Comparison of ENCODE assay signal across 8 cellular contexts in the genomic region with DNA sequence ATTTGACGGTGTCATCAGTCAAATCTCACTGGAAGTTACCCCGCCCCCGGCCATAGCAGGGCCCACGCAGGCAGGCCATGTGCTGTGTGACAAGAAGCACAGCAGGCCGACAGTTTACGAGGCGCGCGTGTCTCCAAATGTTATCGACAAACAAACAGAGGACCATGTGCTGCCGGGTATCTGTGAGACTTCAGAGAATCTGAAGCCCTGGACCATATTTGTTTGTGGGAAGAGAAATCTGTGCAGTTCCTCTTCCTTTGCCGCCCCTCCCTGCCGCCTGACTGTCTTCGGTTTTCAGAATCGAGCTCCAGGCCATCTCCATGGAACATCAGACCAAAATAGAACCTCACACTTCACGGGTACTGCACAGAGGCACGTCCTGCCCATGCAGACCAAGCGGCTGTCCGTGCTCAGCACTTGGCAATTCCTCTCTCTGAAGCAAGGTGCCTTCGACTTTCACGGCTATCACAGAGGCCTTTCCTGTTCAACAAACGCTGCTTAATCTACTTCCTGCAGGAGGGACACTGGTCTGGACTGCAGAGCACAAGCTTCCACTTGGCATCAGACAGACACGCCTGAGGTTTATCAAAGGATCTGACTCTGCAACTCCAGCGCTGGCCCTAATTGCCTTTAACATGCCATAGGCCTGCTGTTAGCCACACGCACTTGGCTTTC.
A peak's percentile ranks its signal among the peaks of the same experiment; 100 is the strongest.
DNase-seq lines count a peak whose midpoint lies in the region; ATAC-seq and TF ChIP-seq lines count a peak whose summit lies in the region.

No MANE protein-coding gene starts in this region.

- H3F3A ChIP-seq in neural progenitor cell (ENCODE audit: low read depth), result peaks cover 6% of the 10 kb centered on the region

- H3K27ac Mint-ChIP-seq in stimulated activated naive CD8-positive, alpha-beta T cell treated with anti-CD3 and anti-CD28 coated beads, Interleukin-15, Interleukin-2, amounts not matched to agents 100 ng/mL and 50 ng/mL, for 24 hours, result peak overlapping the region; percentile 3
- peak overlapping the region; percentile 78 for H3K27ac Mint-ChIP-seq in neural progenitor cell

- DNase-seq in stimulated activated naive CD8-positive, alpha-beta T cell treated with anti-CD3 and anti-CD28 coated beads, Interleukin-15, Interleukin-2, amounts not matched to agents 100 U/mL and 50 U/mL, for 24 hours, result no peak
- DNase-seq in effector memory CD4-positive, alpha-beta T cell, result no peak
- DNase-seq in neural progenitor cell (ENCODE audit: low spot score), result peak; percentile 6
- DNase-seq in MV-4-11 (lab: John Stamatoyannopoulos, UW), result no peak
- no peak for DNase-seq in DMS 273 (lab: John Stamatoyannopoulos, UW; ENCODE audit: unreplicated experiment)
- DNase-seq in NCI-H226, result no peak

- no peak overlapping the region for H3K9ac ChIP-seq in neural progenitor cell

- ATAC-seq in stimulated activated naive CD8-positive, alpha-beta T cell treated with anti-CD3 and anti-CD28 coated beads, Interleukin-15, Interleukin-2, amounts not matched to agents 100 U/mL and 50 U/mL, for 24 hours, result no peak
- ATAC-seq in GM21390 (IDR thresholded peaks at IDR 0.05; ENCODE audit: unreplicated experiment), result no peak

- H3K4me3 Mint-ChIP-seq in stimulated activated naive CD8-positive, alpha-beta T cell treated with anti-CD3 and anti-CD28 coated beads, Interleukin-15, Interleukin-2, amounts not matched to agents 100 ng/mL and 50 ng/mL, for 24 hours, result peak overlapping the region; percentile 7
- H3K4me3 Mint-ChIP-seq in neural progenitor cell, result no peak overlapping the region

- H3K79me2 ChIP-seq in neural progenitor cell (ENCODE audit: low read depth), result no peaks in the 10 kb centered on the region

- no peaks in the 10 kb centered on the region for H3K9me3 Mint-ChIP-seq in stimulated activated naive CD8-positive, alpha-beta T cell treated with anti-CD3 and anti-CD28 coated beads, Interleukin-15, Interleukin-2, amounts not matched to agents 100 ng/mL and 50 ng/mL, for 24 hours
- no peaks in the 10 kb centered on the region for H3K9me3 Mint-ChIP-seq in neural progenitor cell

- no peaks in the 10 kb centered on the region for H3K27me3 ChIP-seq in effector memory CD4-positive, alpha-beta T cell (replicated peaks; ENCODE audit: control insufficient read depth, insufficient read depth, low read length, poor library complexity, severe bottlenecking)
- no peaks in the 10 kb centered on the region for H3K27me3 ChIP-seq in neural progenitor cell

- peak overlapping the region; percentile 52 for H3K27ac ChIP-seq in effector memory CD4-positive, alpha-beta T cell (ENCODE audit: insufficient read depth, low read length, poor library complexity, severe bottlenecking)
- no peak overlapping the region for H3K27ac ChIP-seq in neural progenitor cell

- no peak overlapping the region for H3K4me2 ChIP-seq in neural progenitor cell

- no peak for TF ChIP-seq CTCF in neural progenitor cell (IDR thresholded peaks at IDR 0.05)

- H3K4me3 ChIP-seq in effector memory CD4-positive, alpha-beta T cell (ENCODE audit: insufficient read depth, low read depth, low read length, poor library complexity, severe bottlenecking), result no peak overlapping the region
- H3K4me3 ChIP-seq in neural progenitor cell, result no peak overlapping the region

- H3K9me3 ChIP-seq in effector memory CD4-positive, alpha-beta T cell (ENCODE audit: control insufficient read depth, low read length), result no peaks in the 10 kb centered on the region
- no peaks in the 10 kb centered on the region for H3K9me3 ChIP-seq in neural progenitor cell (ENCODE audit: low read depth)

- H2AFZ ChIP-seq in neural progenitor cell (replicated peaks), result no peak overlapping the region

- peaks cover 61% of the 10 kb centered on the region for H3K4me1 Mint-ChIP-seq in stimulated activated naive CD8-positive, alpha-beta T cell treated with anti-CD3 and anti-CD28 coated beads, Interleukin-15, Interleukin-2, amounts not matched to agents 100 ng/mL and 50 ng/mL, for 24 hours (ENCODE audit: low read depth)
- H3K4me1 Mint-ChIP-seq in neural progenitor cell, result peaks cover 30% of the 10 kb centered on the region

- peaks cover 31% of the 10 kb centered on the region for H3K36me3 Mint-ChIP-seq in stimulated activated naive CD8-positive, alpha-beta T cell treated with anti-CD3 and anti-CD28 coated beads, Interleukin-15, Interleukin-2, amounts not matched to agents 100 ng/mL and 50 ng/mL, for 24 hours (ENCODE audit: low read depth)
- peaks cover 17% of the 10 kb centered on the region for H3K36me3 Mint-ChIP-seq in neural progenitor cell

- H4K20me1 ChIP-seq in neural progenitor cell (ENCODE audit: low read depth), result peaks cover 18% of the 10 kb centered on the region

- peaks cover 42% of the 10 kb centered on the region for H3K4me1 ChIP-seq in effector memory CD4-positive, alpha-beta T cell (ENCODE audit: control insufficient read depth, insufficient read depth, low read length, poor library complexity, severe bottlenecking)
- H3K4me1 ChIP-seq in neural progenitor cell, result peaks cover 22% of the 10 kb centered on the region

- H3K27me3 Mint-ChIP-seq in stimulated activated naive CD8-positive, alpha-beta T cell treated with anti-CD3 and anti-CD28 coated beads, Interleukin-15, Interleukin-2, amounts not matched to agents 100 ng/mL and 50 ng/mL, for 24 hours, result no peaks in the 10 kb centered on the region
- H3K27me3 Mint-ChIP-seq in neural progenitor cell (ENCODE audit: insufficient read depth, low read depth), result peaks cover 3% of the 10 kb centered on the region

- no peaks in the 10 kb centered on the region for H3K36me3 ChIP-seq in effector memory CD4-positive, alpha-beta T cell (ENCODE audit: control insufficient read depth, insufficient read depth, low read length)
- no peaks in the 10 kb centered on the region for H3K36me3 ChIP-seq in neural progenitor cell
